Comparison of ENCODE assay signal across 8 cellular contexts in genomic region chr6:154683756-154684523, GRCh38. TPM values are rescaled to one million over a fixed set of nuclear protein-coding genes. Genes with fewer than 3 reads are reported as not detected.
A peak's percentile ranks its signal among the peaks of the same experiment; 100 is the strongest.
DNase-seq lines count a peak whose midpoint lies in the region; ATAC-seq and TF ChIP-seq lines count a peak whose summit lies in the region.

No MANE protein-coding gene starts in this region.

- H3K4me3 ChIP-seq in upper lobe of right lung (no peak overlapping the region), stomach (no peak overlapping the region)

- no peaks in the 10 kb centered on the region for H3K9me3 ChIP-seq in upper lobe of right lung
- no peaks in the 10 kb centered on the region for H3K9me3 ChIP-seq in stomach

- peaks cover 10% of the 10 kb centered on the region for H3K4me1 Mint-ChIP-seq in central memory CD8-positive, alpha-beta T cell

- no peaks in the 10 kb centered on the region for H3K9me3 Mint-ChIP-seq in central memory CD8-positive, alpha-beta T cell

- no peaks in the 10 kb centered on the region for H3K36me3 ChIP-seq in upper lobe of right lung
- no peaks in the 10 kb centered on the region for H3K36me3 ChIP-seq in stomach

- no peak for TF ChIP-seq EP300 in stomach (IDR thresholded peaks at IDR 0.05)

- no peaks in the 10 kb centered on the region for H3K36me3 Mint-ChIP-seq in central memory CD8-positive, alpha-beta T cell (ENCODE audit: insufficient read depth)

- intact Hi-C loops in upper lobe of right lung (cut with DNase I) = no loop called here
- intact Hi-C loops in stomach (cut with DNase I; ENCODE audit: low total_unique reads) = no loop called here

- no peak overlapping the region for H3K27ac ChIP-seq in upper lobe of right lung
- no peak overlapping the region for H3K27ac ChIP-seq in stomach

- no peak for TF ChIP-seq POLR2A in stomach (IDR thresholded peaks at IDR 0.05)

- peak; percentile 94 for ATAC-seq in GM18502 (IDR thresholded peaks at IDR 0.05; ENCODE audit: poor library complexity, unreplicated experiment)
- ATAC-seq in GM21786 (IDR thresholded peaks at IDR 0.05; ENCODE audit: unreplicated experiment) = peak; percentile 93
- ATAC-seq in central memory CD8-positive, alpha-beta T cell (replicated peaks; ENCODE audit: extremely low read depth, poor library complexity, severe bottlenecking) = peak; percentile 36
- peak; percentile 44 for ATAC-seq in upper lobe of right lung

- WGBS in stomach, 5 donors = 50 to 59% (median 53%) methylated on average over 4 of the region's 4 CpGs

- peak; percentile 72 to 77 for DNase-seq in Kasumi-1 (lab: John Stamatoyannopoulos, UW)
- no peak for DNase-seq in central memory CD8-positive, alpha-beta T cell (ENCODE audit: low spot score in 2 of 2)
- no peak for DNase-seq in upper lobe of right lung
- no peak for DNase-seq in activated CD4-positive, alpha-beta T cell treated with anti-CD3 and anti-CD28 coated beads, Interleukin-2, amount 50 U/mL, for 1 hour
- no peak for DNase-seq in HK-2 (ENCODE audit: unreplicated experiment)
- DNase-seq in stomach = no peak

- H3K27ac Mint-ChIP-seq in central memory CD8-positive, alpha-beta T cell (ENCODE audit: low read depth) = peak overlapping the region; percentile 52

- no peak for TF ChIP-seq CTCF in upper lobe of right lung (IDR thresholded peaks at IDR 0.05)
- TF ChIP-seq CTCF in stomach (IDR thresholded peaks at IDR 0.05) = no peak

- H3K27me3 Mint-ChIP-seq in central memory CD8-positive, alpha-beta T cell = no peaks in the 10 kb centered on the region

- H3K27me3 ChIP-seq in upper lobe of right lung = no peaks in the 10 kb centered on the region
- H3K27me3 ChIP-seq in stomach = no peaks in the 10 kb centered on the region

- H3K4me1 ChIP-seq in upper lobe of right lung (peaks cover under 1% of the 10 kb centered on the region), stomach (no peaks in the 10 kb centered on the region)

- H3K4me3 Mint-ChIP-seq in central memory CD8-positive, alpha-beta T cell = no peak overlapping the region

RNA-seq across cellular contexts. Expression of gene SCAF8, which starts 49.3 kb away (rescaled TPM):
- total RNA-seq in upper lobe of right lung = 38.8 TPM
- 10 to 100 TPM; 15.1 to 62.5 (median 38.8) TPM for total RNA-seq in stomach
- 1 to 10 TPM; 6.6 to 9.2 (median 7.0) TPM for polyA plus RNA-seq in stomach

Comparison
In these comparisons a context has a peak if more than half of its experiments do, and no peak if none do; other contexts are left out.
1. ATAC-seq: peak in every context shown above with its lines; median percentile 94 in GM18502; 93 in GM21786; 44 in upper lobe of right lung; 36 in central memory CD8-positive, alpha-beta T cell.
2. DNase-seq: peak in Kasumi-1 (2 of 2); none in central memory CD8-positive, alpha-beta T cell (0 of 2), upper lobe of right lung (single experiment), activated CD4-positive, alpha-beta T cell treated with anti-CD3 and anti-CD28 coated beads, Interleukin-2, amount 50 U/mL, for 1 hour (single experiment), HK-2 (single experiment) and stomach (single experiment).